1 cellular context compared by ENCODE assay signal in the genomic region with DNA sequence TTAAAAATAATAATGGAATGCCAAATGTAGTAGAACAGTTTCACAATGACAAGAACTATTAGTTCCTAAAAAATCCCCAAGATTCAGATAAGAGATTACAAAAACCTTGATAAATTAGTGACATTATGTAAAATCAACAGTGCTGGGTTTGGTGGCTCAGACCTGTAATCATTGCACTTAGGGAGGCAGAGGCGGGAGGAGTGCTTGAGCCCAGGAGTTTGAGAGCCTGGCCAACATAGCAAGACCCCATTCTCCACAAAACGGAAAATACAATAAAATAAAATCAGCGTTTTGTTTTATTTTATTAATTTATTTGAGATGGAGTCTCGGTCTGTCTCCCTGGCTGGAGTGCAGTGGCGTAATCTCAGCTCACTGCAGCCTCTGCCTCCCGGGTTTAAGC.
TF ChIP-seq lines count a peak whose summit lies in the region.

No MANE protein-coding gene starts in this region.

TF ChIP-seq in HepG2, 621 proteins besides CTCF, POLR2A, EP300 and RAD21:
- TF ChIP-seq NR2F6 (IDR thresholded peaks at IDR 0.05) (no peak), NR2F6 (CRISPR knock-in tag; IDR thresholded peaks at IDR 0.05) (no peak), GTF3A (CRISPR knock-in tag; conservative IDR thresholded peaks at IDR 0.05) (no peak), ZNF121 (CRISPR knock-in tag; IDR thresholded peaks at IDR 0.05) (peak; percentile 35; the same call in 1 of the 2 replicates)
TF ChIP-seq in HepG2: peak in this region for 1.
